1 cellular context compared by ENCODE assay signal in genomic region chr21:38965910-38966504, GRCh38.
TF ChIP-seq lines count a peak whose summit lies in the region.

No MANE protein-coding gene starts in this region.

TF ChIP-seq in K562, 482 proteins besides CTCF, POLR2A, EP300 and RAD21 (continued from another document and continues in another):
- TF ChIP-seq ZNF592 (IDR thresholded peaks at IDR 0.05) (peak; percentile 44; the same call in 1 of the 2 replicates), KAT8 (IDR thresholded peaks at IDR 0.05; ENCODE audit: low read depth) (no peak), XRCC3 (IDR thresholded peaks at IDR 0.05) (no peak), BACH1 (tag; IDR thresholded peaks at IDR 0.05) (peak; percentile 27; the same call in 1 of the 2 replicates), NR1H2 (CRISPR knock-in tag; IDR thresholded peaks at IDR 0.05) (no peak), NCOA2 (IDR thresholded peaks at IDR 0.05; ENCODE audit: partially characterized antibody in 2 of 2) (no peak), MTA2 (IDR thresholded peaks at IDR 0.05; ENCODE audit: low read depth) (no peak), HSF4 (CRISPR knock-in tag; IDR thresholded peaks at IDR 0.05; ENCODE audit: borderline replicate concordance) (no peak), RUNX1 (IDR thresholded peaks at IDR 0.05; ENCODE audit: low read depth) (no peak), RBBP5 (IDR thresholded peaks at IDR 0.05; ENCODE audit: borderline replicate concordance, insufficient read depth, low read length, poor library complexity, severe bottlenecking) (no peak), CC2D1A (IDR thresholded peaks at IDR 0.05) (peak; percentile 33; the same call in 1 of the 2 replicates), HDAC6 (IDR thresholded peaks at IDR 0.05; ENCODE audit: low read depth, low read length) (no peak), BCLAF1 (IDR thresholded peaks at IDR 0.05; ENCODE audit: borderline replicate concordance in 1 of 2, control insufficient read depth in 1 of 2, low read depth in 2 of 2, low read length in 1 of 2) (no peak), KDM5B (IDR thresholded peaks at IDR 0.05; ENCODE audit: insufficient replicate concordance, low read depth, low read length) (no peak), NFIC (IDR thresholded peaks at IDR 0.05) (peak; percentile 94), E2F1 (CRISPR knock-in tag; IDR thresholded peaks at IDR 0.05) (no peak), CREBBP (IDR thresholded peaks at IDR 0.05; ENCODE audit: low read depth, low read length) (no peak), SIX5 (IDR thresholded peaks at IDR 0.05; ENCODE audit: borderline replicate concordance in 1 of 2, insufficient read depth in 1 of 2, low read depth in 1 of 2, low read length in 2 of 2) (no peak), ZNF165 (CRISPR knock-in tag; IDR thresholded peaks at IDR 0.05; ENCODE audit: borderline replicate concordance) (no peak), ZNF318 (IDR thresholded peaks at IDR 0.05; ENCODE audit: borderline replicate concordance in 1 of 2, low read depth in 1 of 2) (no peak), PHF21A (IDR thresholded peaks at IDR 0.05; ENCODE audit: borderline replicate concordance, low read depth) (no peak), LARP7 (IDR thresholded peaks at IDR 0.05) (no peak), SIN3B (IDR thresholded peaks at IDR 0.05; ENCODE audit: low read depth) (no peak), ERF (CRISPR knock-in tag; IDR thresholded peaks at IDR 0.05) (no peak), BCOR (IDR thresholded peaks at IDR 0.05) (no peak), ETS2 (tag; IDR thresholded peaks at IDR 0.05; ENCODE audit: borderline replicate concordance, poor library complexity, severe bottlenecking) (no peak), HLTF (IDR thresholded peaks at IDR 0.05) (no peak), BRCA1 (IDR thresholded peaks at IDR 0.05) (no peak), BRCA1 (CRISPR knock-in tag; IDR thresholded peaks at IDR 0.05) (no peak), E2F8 (IDR thresholded peaks at IDR 0.05; ENCODE audit: low read depth, partially characterized antibody) (no peak), CBFA2T2 (conservative IDR thresholded peaks at IDR 0.05) (peak; percentile 26; the same call in 1 of the 2 replicates), E2F5 (CRISPR knock-in tag; IDR thresholded peaks at IDR 0.05) (no peak), ID3 (CRISPR knock-in tag; IDR thresholded peaks at IDR 0.05) (no peak), ID3 (tag; IDR thresholded peaks at IDR 0.05) (no peak), SMAD3 (CRISPR knock-in tag; conservative IDR thresholded peaks at IDR 0.05) (no peak), CCNT2 (IDR thresholded peaks at IDR 0.05; ENCODE audit: borderline replicate concordance, extremely low read depth, insufficient read length, low read depth, low read length) (no peak), ETV1 (tag; conservative IDR thresholded peaks at IDR 0.05; ENCODE audit: low read depth) (no peak), THRAP3 (IDR thresholded peaks at IDR 0.05; ENCODE audit: borderline replicate concordance) (no peak)
